15 cellular contexts compared by ENCODE assay signal in genomic region chr1:1067284-1068076, GRCh38. TPM values are rescaled to one million over a fixed set of nuclear protein-coding genes. Genes with fewer than 3 reads are reported as not detected.
DNase-seq lines count a peak whose midpoint lies in the region; ATAC-seq lines count a peak whose summit lies in the region.
"Had no signal": no experiment of that assay in that cellular context is flagged by ENCODE, and none has a peak within 500 bp of the region (broad histone marks: within the 10 kb centered on the region; RNA-seq: fewer than 3 reads in every experiment).

No MANE protein-coding gene starts in this region.

- peak; percentile 84 for DNase-seq in DMS153 (lab: John Stamatoyannopoulos, UW)
- DNase-seq in T-cell: no peak
- DNase-seq in left colon: peak in 1 of 2 donors; percentile 58
- no peak for DNase-seq in mesendoderm
- DNase-seq: activated naive CD4-positive, alpha-beta T cell treated with Interleukin-2 at 50 U/mL for 16 hours; MV-4-11; NCI-H774 had no signal

- H2BK5ac ChIP-seq in mesendoderm (ENCODE audit: low read length): no peak overlapping the region

- H3K18ac ChIP-seq in mesendoderm (ENCODE audit: low read length): no peak overlapping the region

- no peak overlapping the region for H3K56ac ChIP-seq in mesendoderm (ENCODE audit: low read length)

- H3K9me3 ChIP-seq in BLaER1: no peaks in the 10 kb centered on the region

- no peaks in the 10 kb centered on the region for H3K79me1 ChIP-seq in mesendoderm (ENCODE audit: low read length)

- H3K4me1 Mint-ChIP-seq in T-cell: peaks cover 0 to 24% (median 19%) of the 10 kb centered on the region in 3 donors

- H3K4me3 ChIP-seq in BLaER1: peak overlapping the region; percentile 70
- H3K4me3 ChIP-seq in mesendoderm (ENCODE audit: low read length): no peak overlapping the region

- no CpG with 5 or more reads among the region's 70 CpGs for WGBS in mesendoderm (ENCODE audit: extremely low coverage, insufficient coverage, low lambda C conversion rate)

- H4K8ac ChIP-seq in mesendoderm (ENCODE audit: low read depth, low read length): no peak overlapping the region

- H4K20me1 ChIP-seq in BLaER1: peaks cover 47% of the 10 kb centered on the region

- no peaks in the 10 kb centered on the region for H3K79me2 ChIP-seq in mesendoderm (ENCODE audit: control insufficient read depth, insufficient read depth, low read length)

- no peak overlapping the region for H3K27ac Mint-ChIP-seq in T-cell

- H3K27me3 Mint-ChIP-seq in T-cell: peaks cover 0 to 8% of the 10 kb centered on the region in 2 donors

- H4K5ac ChIP-seq in mesendoderm (ENCODE audit: low read length): no peak overlapping the region

- no peak overlapping the region for H2AK5ac ChIP-seq in mesendoderm (ENCODE audit: low read length)

- H3K4me2 ChIP-seq in BLaER1 (peak overlapping the region; percentile 94), mesendoderm (ENCODE audit: low read length) (no peak overlapping the region)

- CTCF ChIA-PET in T-cell (lab: Charles Lee): no interaction called here

- no peak overlapping the region for H3K23ac ChIP-seq in mesendoderm (ENCODE audit: low read length)

- no peak overlapping the region for H3K9ac ChIP-seq in BLaER1
- H3K9ac ChIP-seq in mesendoderm (ENCODE audit: low read length): no peak overlapping the region

- no peak overlapping the region for H3K4ac ChIP-seq in mesendoderm (ENCODE audit: low read depth, low read length)

- H3K36me3 ChIP-seq in BLaER1: no peaks in the 10 kb centered on the region
- no peaks in the 10 kb centered on the region for H3K36me3 ChIP-seq in mesendoderm (ENCODE audit: control insufficient read depth, insufficient read depth, low read length)

- H3K9me3 Mint-ChIP-seq in T-cell: no peaks in the 10 kb centered on the region

- H3K27ac ChIP-seq in BLaER1 (no peak overlapping the region), mesendoderm (ENCODE audit: low read depth, low read length) (no peak overlapping the region)

- ATAC-seq in T-cell (replicated peaks in 1 of 4) (no peak), left colon (peak; percentile 38), GM19023 (IDR thresholded peaks at IDR 0.05; ENCODE audit: unreplicated experiment) (no peak), GM21529 (IDR thresholded peaks at IDR 0.05; ENCODE audit: unreplicated experiment) (no peak), HG03439 (IDR thresholded peaks at IDR 0.05; ENCODE audit: unreplicated experiment) (no peak)
- ATAC-seq: activated CD4-positive, CD25-positive, alpha-beta regulatory T cell treated with anti-CD3 and anti-CD28 coated beads, Interleukin-2, amount 50 U/mL, for 24 hours had no signal

- H3K27me3 ChIP-seq in BLaER1 (peaks cover 34% of the 10 kb centered on the region), mesendoderm (ENCODE audit: insufficient read depth, low read length, poor library complexity) (no peaks in the 10 kb centered on the region)

- no peak overlapping the region for H2BK120ac ChIP-seq in mesendoderm (ENCODE audit: low read depth, low read length)

- POLR2A ChIA-PET in T-cell (lab: Charles Lee): no interaction called here

- intact Hi-C loops in left colon (cut with DNase I, micrococcal nuclease): loop anchor here (5.0 to 10.0 kb wide), 2 partner anchors 83 to 85 kb away; partner anchors contain the start of gene PERM1 (in 2 of the 2)

- no peak overlapping the region for H2BK15ac ChIP-seq in mesendoderm (replicated peaks; ENCODE audit: low read depth)

- no peaks in the 10 kb centered on the region for H3K36me3 Mint-ChIP-seq in T-cell

- peak overlapping the region; percentile 60 to 68 (median 63) for H3K4me3 Mint-ChIP-seq in T-cell

- peaks cover 89% of the 10 kb centered on the region for H3K4me1 ChIP-seq in BLaER1
- no peaks in the 10 kb centered on the region for H3K4me1 ChIP-seq in mesendoderm (ENCODE audit: control insufficient read depth, low read depth, low read length)

RNA-seq across cellular contexts. Expression of gene RNF223, which starts 6.6 kb away (rescaled TPM):
- total RNA-seq in T-cell (not detected), left colon (1 to 10 TPM; 3.4 to 5.3 TPM)
- polyA plus RNA-seq in mesendoderm (2013, experiment 1 of 2): not detected
- polyA plus RNA-seq in mesendoderm (2013, experiment 2 of 2): not detected
- total RNA-seq: cerebellum, SK-MEL-5, subcutaneous adipose tissue had no signal

RNA-seq across cellular contexts. Expression of gene AGRN, which starts 47.6 kb away (rescaled TPM):
- total RNA-seq in T-cell: 10 to 100 TPM in 2 of 5 donors, 1 to 10 TPM in 3; 6.0 to 16.3 (median 9.9) TPM
- total RNA-seq in left colon: 10 to 100 TPM; 54.0 to 59.5 TPM
- polyA plus RNA-seq in mesendoderm (2013, experiment 1 of 2): 26.7 TPM
- polyA plus RNA-seq in mesendoderm (2013, experiment 2 of 2): 26.6 TPM

RNA-seq across cellular contexts. Expression of gene C1orf159, which starts 48.4 kb away (rescaled TPM):
- 10 to 100 TPM; 20.4 to 37.7 (median 22.5) TPM for total RNA-seq in T-cell
- 10 to 100 TPM; 17.6 to 28.6 TPM for total RNA-seq in left colon
- 7.0 TPM for polyA plus RNA-seq in mesendoderm (2013, experiment 1 of 2)
- polyA plus RNA-seq in mesendoderm (2013, experiment 2 of 2): 6.8 TPM

RNA-seq across cellular contexts. Expression of gene ISG15, which starts 54.2 kb away (rescaled TPM):
- total RNA-seq in T-cell (10 to 100 TPM; 29.1 to 69.8 (median 48.5) TPM), left colon (10 to 100 TPM; 31.2 to 37.9 TPM)
- polyA plus RNA-seq in mesendoderm (2013, experiment 1 of 2): 13.2 TPM
- 12.9 TPM for polyA plus RNA-seq in mesendoderm (2013, experiment 2 of 2)

Comparison
In these comparisons a context has a peak if more than half of its experiments do, and no peak if none do; other contexts are left out.
1. RNA of gene RNF223, which starts 6.6 kb away (total RNA-seq): 3.4 to 5.3 TPM in left colon; not detected in T-cell; every median in the first group is over 4 times any median in the second.